In the genomic region with DNA sequence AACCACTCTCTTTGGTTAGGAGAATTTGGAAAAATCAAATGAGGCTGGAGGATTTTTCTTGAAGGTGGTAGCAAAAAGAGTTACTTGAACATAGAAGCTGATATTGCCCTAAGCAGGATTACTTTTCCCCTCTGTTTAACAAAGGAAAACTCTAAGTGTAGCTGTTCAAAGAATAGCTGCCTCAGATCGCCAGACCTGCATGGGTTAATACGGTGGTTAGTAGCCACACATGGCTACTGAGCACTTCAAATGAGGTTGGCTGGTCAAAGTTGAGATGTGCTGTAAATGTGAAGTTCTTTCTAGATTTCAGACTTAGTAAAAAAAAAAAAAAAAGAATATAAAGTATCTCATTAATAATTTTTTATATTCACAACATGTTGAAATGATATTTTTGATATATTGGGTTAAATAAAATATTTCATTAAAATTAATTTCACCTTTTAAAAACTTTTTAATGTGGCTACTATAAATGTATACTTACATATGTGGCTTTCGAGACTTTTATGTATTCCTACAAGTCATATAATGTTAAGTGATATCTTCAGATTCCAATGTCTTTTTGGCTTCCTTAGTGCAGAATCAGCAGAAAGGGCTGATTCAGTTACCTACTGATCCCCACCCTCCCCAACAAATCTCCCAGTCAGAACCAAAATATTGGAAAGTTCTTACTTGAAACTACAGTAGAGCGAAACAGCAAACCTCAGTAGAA, we compare ENCODE assay signal across 21 cellular contexts. TPM values are rescaled to one million over a fixed set of nuclear protein-coding genes. Genes with fewer than 3 reads are reported as not detected.
DNase-seq lines count a peak whose midpoint lies in the region; ATAC-seq, FAIRE-seq and TF ChIP-seq lines count a peak whose summit lies in the region.
"Had no signal": no experiment of that assay in that cellular context is flagged by ENCODE, and none has a peak within 500 bp of the region (broad histone marks: within the 10 kb centered on the region; RNA-seq: fewer than 3 reads in every experiment).

No MANE protein-coding gene starts in this region.

- H3K9ac ChIP-seq in HepG2 (ENCODE audit: insufficient read depth, low read depth, low read length) = peak overlapping the region; percentile 52
- no peak overlapping the region for H3K9ac ChIP-seq in smooth muscle cell (ENCODE audit: low read depth)
- H3K9ac ChIP-seq: SK-N-SH had no signal

- DNase-seq in HepG2 (ENCODE audit: low spot score) = no peak
- no peak for DNase-seq in right lobe of liver
- DNase-seq in RWPE2 (ENCODE audit: low spot score) = no peak
- no peak for DNase-seq in foreskin keratinocyte
- DNase-seq in smooth muscle cell (lab: John Stamatoyannopoulos, UW; ENCODE audit: unreplicated experiment) = no peak
- no peak for DNase-seq in DMS153 treated with DMSO at 0.1 percent for 48 hours (lab: John Stamatoyannopoulos, UW; ENCODE audit: unreplicated experiment)
- no peak for DNase-seq in medulla oblongata (ENCODE audit: extremely low spot score)
- no peak for DNase-seq in activated effector memory CD4-positive, alpha-beta T cell treated with Interleukin-2 at 50 U/mL for 16 hours
- DNase-seq: 8988T, DMS53, EL, GOT3, KG1, NCI-H1105 treated with DMSO at 0.1 percent for 48 hours, NCI-H2081, NCI-H2171, NCI-H345, NCI-H524 treated with DMSO at 0.1 percent for 48 hours, RPMI8226, SIG-M5, SK-N-SH had no signal

- no peak for TF ChIP-seq POLR2A in HepG2 (IDR thresholded peaks at IDR 0.05; ENCODE audit: insufficient read depth in 1 of 2, low read depth in 2 of 2, low read length in 2 of 2)
- no peak for TF ChIP-seq POLR2A in right lobe of liver (IDR thresholded peaks at IDR 0.05)

- in situ Hi-C loops in HepG2 (cut with HindIII; ENCODE audit: extremely low pct_ligation_motif_present, low pct_unique_long_range_greater_than_20kb) = loop anchor here (10.0 kb wide), 1 partner anchor 95 kb away; no protein-coding TSS in a partner anchor

- H3K79me2 ChIP-seq in HepG2 (ENCODE audit: insufficient read depth, low read length) = peaks cover 13% of the 10 kb centered on the region
- no peaks in the 10 kb centered on the region for H3K79me2 ChIP-seq in smooth muscle cell (ENCODE audit: low read depth)

- no peak for ATAC-seq in HepG2
- no peak for ATAC-seq in right lobe of liver
- peak; percentile 26 for ATAC-seq in RWPE2 (ENCODE audit: low read depth)
- no peak for ATAC-seq in foreskin keratinocyte

- TF ChIP-seq RAD21 in HepG2 (CRISPR knock-in tag; IDR thresholded peaks at IDR 0.05) = no peak

- intact Hi-C loops in HepG2 (cut with micrococcal nuclease; ENCODE audit: unreplicated experiment) (loop anchor here (1.0 to 2.0 kb wide), 2 partner anchors 50 to 93 kb away; no protein-coding TSS in a partner anchor), right lobe of liver (cut with DNase I) (no loop called here)

- CTCF ChIA-PET in HepG2 (lab: Yijun Ruan, JAX; ENCODE audit: low intra/inter-chr PET ratio, low total read pairs) = no interaction called here

- H3K27ac ChIP-seq in HepG2 (ENCODE audit: extremely low read length, insufficient read depth, low read length) = peak overlapping the region; percentile 87
- H3K27ac ChIP-seq in right lobe of liver = no peak overlapping the region
- peak overlapping the region; percentile 24 for H3K27ac ChIP-seq in RWPE2 (ENCODE audit: poor library complexity, severe bottlenecking)
- peak overlapping the region; percentile 57 for H3K27ac ChIP-seq in foreskin keratinocyte
- H3K27ac ChIP-seq in smooth muscle cell (ENCODE audit: low read depth) = peak overlapping the region; percentile 44

- H3K27me3 ChIP-seq in HepG2 (ENCODE audit: control insufficient read depth in 1 of 2, insufficient read depth in 2 of 2, low read length in 2 of 2) = no peaks in the 10 kb centered on the region; a peak in 1 of 5 replicates
- no peaks in the 10 kb centered on the region for H3K27me3 ChIP-seq in right lobe of liver
- no peaks in the 10 kb centered on the region for H3K27me3 ChIP-seq in RWPE2 (ENCODE audit: insufficient read depth, poor library complexity, severe bottlenecking)
- H3K27me3 ChIP-seq in foreskin keratinocyte = no peaks in the 10 kb centered on the region
- H3K27me3 ChIP-seq in smooth muscle cell (ENCODE audit: low read depth) = no peaks in the 10 kb centered on the region

- no peak overlapping the region for H2AFZ ChIP-seq in HepG2 (ENCODE audit: low read length)
- no peak overlapping the region for H2AFZ ChIP-seq in smooth muscle cell (ENCODE audit: low read depth)

- 46% methylated on average over 4 of the region's 4 CpGs for WGBS in HepG2 (ENCODE audit: low lambda C conversion rate)
- 78% methylated on average over 4 of the region's 4 CpGs for WGBS in right lobe of liver (ENCODE audit: insufficient coverage, low coverage, low lambda C conversion rate, missing lambda C conversion rate)
- WGBS in smooth muscle cell (ENCODE audit: low lambda C conversion rate) = 75% methylated on average over 4 of the region's 4 CpGs

- no peaks in the 10 kb centered on the region for H3K36me3 ChIP-seq in HepG2 (replicated peaks in 1 of 2; ENCODE audit: control insufficient read depth in 1 of 2, insufficient read depth in 2 of 2, low read length in 2 of 2)
- H3K36me3 ChIP-seq in right lobe of liver = no peaks in the 10 kb centered on the region
- no peaks in the 10 kb centered on the region for H3K36me3 ChIP-seq in RWPE2 (ENCODE audit: low read depth)
- no peaks in the 10 kb centered on the region for H3K36me3 ChIP-seq in smooth muscle cell (ENCODE audit: low read depth)

- H3K4me3 ChIP-seq in HepG2 (replicated peaks in 1 of 3; ENCODE audit: insufficient read depth in 1 of 3, low read depth in 2 of 3, low read length in 3 of 3) (no peak overlapping the region; a peak in 2 of 6 replicates), right lobe of liver (no peak overlapping the region), RWPE2 (ENCODE audit: severe bottlenecking) (no peak overlapping the region), smooth muscle cell (no peak overlapping the region)

- H3K4me2 ChIP-seq in HepG2 (ENCODE audit: low read depth, low read length) (peak overlapping the region; percentile 49), smooth muscle cell (no peak overlapping the region)
- H3K4me2 ChIP-seq: SK-N-SH had no signal

- no peak for TF ChIP-seq CTCF in HepG2 (CRISPR knock-in tag; IDR thresholded peaks at IDR 0.05)
- TF ChIP-seq CTCF in right lobe of liver (IDR thresholded peaks at IDR 0.05) = no peak
- no peak for TF ChIP-seq CTCF in RWPE2 (IDR thresholded peaks at IDR 0.05; ENCODE audit: poor library complexity, severe bottlenecking)
- TF ChIP-seq CTCF in foreskin keratinocyte (conservative IDR thresholded peaks at IDR 0.05) = no peak
- no peak for TF ChIP-seq CTCF in smooth muscle cell (IDR thresholded peaks at IDR 0.05; ENCODE audit: borderline replicate concordance, insufficient read depth, poor library complexity, severe bottlenecking)

- H4K20me1 ChIP-seq in HepG2 (ENCODE audit: insufficient read depth, low read length) (no peaks in the 10 kb centered on the region), smooth muscle cell (ENCODE audit: low read depth) (peaks cover under 1% of the 10 kb centered on the region)

- H3F3A ChIP-seq in smooth muscle cell (ENCODE audit: low read depth) = peaks cover 5% of the 10 kb centered on the region

- peaks cover 66% of the 10 kb centered on the region for H3K4me1 ChIP-seq in HepG2 (ENCODE audit: insufficient read depth, low read length)
- no peaks in the 10 kb centered on the region for H3K4me1 ChIP-seq in right lobe of liver
- H3K4me1 ChIP-seq in RWPE2 (ENCODE audit: insufficient read depth, poor library complexity, severe bottlenecking) = peaks cover 19% of the 10 kb centered on the region
- H3K4me1 ChIP-seq in foreskin keratinocyte = peaks cover 2% of the 10 kb centered on the region
- H3K4me1 ChIP-seq in smooth muscle cell (ENCODE audit: low read depth) = no peaks in the 10 kb centered on the region

- TF ChIP-seq EP300 in HepG2 (IDR thresholded peaks at IDR 0.05; ENCODE audit: low read depth in 2 of 2, low read length in 2 of 2) = no peak
- TF ChIP-seq EP300 in HepG2 (CRISPR knock-in tag; IDR thresholded peaks at IDR 0.05; ENCODE audit: borderline replicate concordance) = no peak

- H3K9me3 ChIP-seq in HepG2 (ENCODE audit: low read length) = no peaks in the 10 kb centered on the region
- no peaks in the 10 kb centered on the region for H3K9me3 ChIP-seq in right lobe of liver
- no peaks in the 10 kb centered on the region for H3K9me3 ChIP-seq in RWPE2 (ENCODE audit: severe bottlenecking)
- H3K9me3 ChIP-seq in smooth muscle cell (replicated peaks; ENCODE audit: low read depth) = no peaks in the 10 kb centered on the region
- H3K9me3 ChIP-seq: SK-N-SH had no signal

- POLR2A ChIA-PET in HepG2 (lab: Yijun Ruan, JAX) = interaction anchor here (1.7 to 4.3 kb wide), 2 partner anchors 92 to 170 kb away, joined by 5 to 45 read pairs; no protein-coding TSS in a partner anchor

- no TSS peak for BruUV-seq in HepG2 (replicated peaks; lab: Mats Ljungman, UMichigan)

- FAIRE-seq in HepG2 (lab: Jason Lieb, UNC) = peak; percentile 44

RNA-seq across cellular contexts. Expression of a gene that starts 3.3 kb away (rescaled TPM):
- total RNA-seq in HepG2 (2016; rRNA removed; fragmentation: Illumina TruSeq; extraction: Trizol) (357 and 581 TPM in 2 replicates), right lobe of liver (10 to 100 TPM; 36.0 to 63.7 (median 44.7) TPM), foreskin keratinocyte (30.5 and 34.6 TPM in 2 replicates), smooth muscle cell (37.2 and 38.9 TPM in 2 replicates)
- total RNA-seq in HepG2 (2016; cell fraction: cytosol; rRNA removed; fragmentation: Illumina TruSeq; extraction: Trizol; ENCODE audit: low read depth) = 39.1 and 45.2 TPM in 2 replicates
- 349 and 590 TPM in 2 replicates for total RNA-seq in HepG2 (2016; cell fraction: insoluble cytoplasmic fraction; rRNA removed; fragmentation: Illumina TruSeq; extraction: Trizol)
- 147 and 153 TPM in 2 replicates for total RNA-seq in HepG2 (2016; cell fraction: membrane; rRNA removed; fragmentation: Illumina TruSeq; extraction: Trizol)
- total RNA-seq in HepG2 (2016; cell fraction: nucleus; rRNA removed; fragmentation: Illumina TruSeq; extraction: Trizol) = 192 and 216 TPM in 2 replicates
- polyA plus RNA-seq in HepG2 (2011; rRNA removed) (227 and 314 TPM in 2 replicates), foreskin keratinocyte (10.8 and 11.0 TPM in 2 replicates), smooth muscle cell (14.7 and 15.4 TPM in 2 replicates)
- 147 and 185 TPM in 2 replicates for polyA plus RNA-seq in HepG2 (2011; cell fraction: cytosol; rRNA removed)
- 92.7 and 110 TPM in 2 replicates for polyA plus RNA-seq in HepG2 (2011; cell fraction: nucleus; rRNA removed)
- 161 and 256 TPM in 2 replicates for polyA plus RNA-seq in HepG2 (2012)
- polyA plus RNA-seq in HepG2 (2016; cell fraction: cytosol; fragmentation: Illumina TruSeq; extraction: Trizol; ENCODE audit: low read depth) = 11.1 and 12.4 TPM in 2 replicates
- polyA plus RNA-seq in HepG2 (2016; cell fraction: insoluble cytoplasmic fraction; fragmentation: Illumina TruSeq; extraction: Trizol; ENCODE audit: low read depth) = 353 and 377 TPM in 2 replicates
- 48.9 and 49.3 TPM in 2 replicates for polyA plus RNA-seq in HepG2 (2016; cell fraction: membrane; fragmentation: Illumina TruSeq; extraction: Trizol; ENCODE audit: low read depth)
- 170 and 191 TPM in 2 replicates for polyA plus RNA-seq in HepG2 (2016; cell fraction: nucleus; fragmentation: Illumina TruSeq; extraction: Trizol; ENCODE audit: insufficient read depth, low read depth)
- 81.9 and 319 TPM in 2 replicates for polyA minus RNA-seq in HepG2 (2011; rRNA and poly(A)+ RNA removed; ENCODE audit: low replicate concordance)
- polyA minus RNA-seq in HepG2 (2011; cell fraction: cytosol; rRNA and poly(A)+ RNA removed) = 374 and 443 TPM in 2 replicates
- 200 and 259 TPM in 2 replicates for polyA minus RNA-seq in HepG2 (2011; cell fraction: nucleus; rRNA and poly(A)+ RNA removed)

Comparison
In these comparisons a context has a peak if more than half of its experiments do, and no peak if none do; other contexts are left out.
1. H3K27ac ChIP-seq: peak in HepG2 (single experiment), RWPE2 (single experiment), foreskin keratinocyte (single experiment) and smooth muscle cell (single experiment); none in right lobe of liver (0 of 3).